In genomic region chr5:2008851-2009629, GRCh38 we compare ENCODE assay signal across 16 cellular contexts.
DNase-seq lines count a peak whose midpoint lies in the region; ATAC-seq and TF ChIP-seq lines count a peak whose summit lies in the region.
"Had no signal": no experiment of that assay in that cellular context is flagged by ENCODE, and none has a peak within 500 bp of the region (broad histone marks: within the 10 kb centered on the region; RNA-seq: fewer than 3 reads in every experiment).

No MANE protein-coding gene starts in this region.

- H3K4me3 ChIP-seq in Jurkat, Clone E6-1 (ENCODE audit: low read length), result no peak overlapping the region
- H3K4me3 ChIP-seq in esophagus muscularis mucosa (no peak overlapping the region), lower lobe of right lung (no peak overlapping the region)
- H3K4me3 ChIP-seq: SJCRH30 had no signal

- no peak for TF ChIP-seq POLR2A in esophagus muscularis mucosa (IDR thresholded peaks at IDR 0.05; ENCODE audit: low read depth)

- intact Hi-C loops in cardiac septum (cut with DNase I), result no loop called here
- intact Hi-C loops in left cardiac atrium (cut with DNase I), result no loop called here
- intact Hi-C loops in esophagus muscularis mucosa (cut with DNase I), result no loop called here
- intact Hi-C loops in lower lobe of right lung (cut with DNase I), result no loop called here

- 66% methylated on average over 12 of the region's 15 CpGs for WGBS in esophagus muscularis mucosa

- H3K4me1 ChIP-seq in esophagus muscularis mucosa (peaks cover 0 to 5% (median 2%) of the 10 kb centered on the region in 4 donors), lower lobe of right lung (no peaks in the 10 kb centered on the region)
- H3K4me1 ChIP-seq: SJCRH30 had no signal

- no peak for ATAC-seq in left cardiac atrium
- ATAC-seq in activated CD4-positive, CD25-positive, alpha-beta regulatory T cell treated with anti-CD3 and anti-CD28 coated beads, Interleukin-2, amount 50 U/mL, for 24 hours, result no peak
- no peak for ATAC-seq in lower lobe of right lung
- ATAC-seq: PC-3 had no signal

- no peak overlapping the region for H3K27ac ChIP-seq in esophagus muscularis mucosa (replicated peaks in 1 of 4)
- H3K27ac ChIP-seq in lower lobe of right lung, result no peak overlapping the region
- H3K27ac ChIP-seq: HL-60, SJCRH30 had no signal

- H3K36me3 ChIP-seq in esophagus muscularis mucosa (no peaks in the 10 kb centered on the region), lower lobe of right lung (no peaks in the 10 kb centered on the region)
- H3K36me3 ChIP-seq: MG63, SJCRH30 had no signal

- H3K9me3 ChIP-seq in esophagus muscularis mucosa (no peaks in the 10 kb centered on the region), lower lobe of right lung (no peaks in the 10 kb centered on the region)
- H3K9me3 ChIP-seq: MG63, SJCRH30 had no signal

- DNase-seq in cardiac septum (ENCODE audit: low spot score) (peak; percentile 50), left cardiac atrium (no peak), esophagus muscularis mucosa (ENCODE audit: extremely low spot score) (peak; percentile 75), nucleus accumbens (lab: John Stamatoyannopoulos, UW) (no peak), lower lobe of right lung (no peak)
- peak; percentile 92 for DNase-seq in Jurkat, Clone E6-1 (ENCODE audit: low read depth, low spot score)
- DNase-seq: DMS79 treated with DMSO at 0.1 percent for 48 hours, NCI-H1092, NCI-H1436 treated with DMSO at 0.1 percent for 48 hours, NCI-H2029, NCI-H510A, PC-3, SJCRH30 had no signal

- TF ChIP-seq EP300 in esophagus muscularis mucosa (IDR thresholded peaks at IDR 0.05), result no peak

- TF ChIP-seq CTCF in esophagus muscularis mucosa (IDR thresholded peaks at IDR 0.05) (no peak), lower lobe of right lung (IDR thresholded peaks at IDR 0.05) (no peak)

- H3K27me3 ChIP-seq in esophagus muscularis mucosa (peaks cover 0 to 45% (median 2%) of the 10 kb centered on the region in 4 donors), lower lobe of right lung (ENCODE audit: low read depth) (peaks cover 15% of the 10 kb centered on the region)
- H3K27me3 ChIP-seq: MG63, SJCRH30 had no signal

Comparison
In these comparisons a context has a peak if more than half of its experiments do, and no peak if none do; other contexts are left out.
1. DNase-seq: peak in cardiac septum (single experiment), Jurkat, Clone E6-1 (single experiment) and esophagus muscularis mucosa (single experiment); none in left cardiac atrium (single experiment), nucleus accumbens (0 of 56) and lower lobe of right lung (single experiment).